Comparison of ENCODE assay signal across 22 cellular contexts in the genomic region with DNA sequence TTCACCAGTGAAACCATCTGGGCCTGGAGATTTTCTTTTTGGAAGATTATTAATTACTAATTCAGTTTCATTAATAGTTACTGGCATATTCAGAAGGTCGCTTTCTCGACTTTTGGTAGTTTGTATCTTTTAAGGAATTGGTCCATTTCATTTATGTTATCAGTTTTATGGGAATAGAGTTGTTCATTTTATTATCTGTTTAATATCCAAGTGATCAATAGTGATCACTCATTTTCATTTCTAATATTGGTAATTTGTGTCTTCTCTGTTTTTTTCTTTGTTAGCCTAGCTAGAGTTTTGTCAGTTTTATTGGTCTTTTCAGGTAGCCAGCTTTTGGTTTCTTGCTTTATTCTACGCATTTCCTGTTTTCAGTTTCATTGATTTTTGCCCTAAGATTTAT. TPM values are rescaled to one million over a fixed set of nuclear protein-coding genes. Genes with fewer than 3 reads are reported as not detected.
A peak's percentile ranks its signal among the peaks of the same experiment; 100 is the strongest.
DNase-seq lines count a peak whose midpoint lies in the region; ATAC-seq, FAIRE-seq and TF ChIP-seq lines count a peak whose summit lies in the region.
"Had no signal": no experiment of that assay in that cellular context is flagged by ENCODE, and none has a peak within 500 bp of the region (broad histone marks: within the 10 kb centered on the region; RNA-seq: fewer than 3 reads in every experiment).

No MANE protein-coding gene starts in this region.

- peak overlapping the region; percentile 25 to 31 for H3K4me3 Mint-ChIP-seq in stimulated activated naive CD8-positive, alpha-beta T cell treated with anti-CD3 and anti-CD28 coated beads, Interleukin-15, amount 100 ng/mL, for 72 hours
- H3K4me3 Mint-ChIP-seq in immature natural killer cell = peak overlapping the region in 3 of 5 donors; percentile 23 to 77 (median 43)
- H3K4me3 Mint-ChIP-seq: neural crest cell had no signal

- H3K4me3 ChIP-seq in brain microvascular endothelial cell (ENCODE audit: low read depth, low read length) = no peak overlapping the region
- H3K4me3 ChIP-seq: dorsolateral prefrontal cortex, skin epidermis, testis had no signal

- H3K36me3 ChIP-seq in brain microvascular endothelial cell (replicated peaks) = no peaks in the 10 kb centered on the region

- no peaks in the 10 kb centered on the region for H3K9me3 Mint-ChIP-seq in stimulated activated naive CD8-positive, alpha-beta T cell treated with anti-CD3 and anti-CD28 coated beads, Interleukin-15, amount 100 ng/mL, for 72 hours
- H3K9me3 Mint-ChIP-seq in immature natural killer cell = no peaks in the 10 kb centered on the region
- H3K9me3 Mint-ChIP-seq: neural crest cell had no signal

- H3K27ac Mint-ChIP-seq in stimulated activated naive CD8-positive, alpha-beta T cell treated with anti-CD3 and anti-CD28 coated beads, Interleukin-15, amount 100 ng/mL, for 72 hours = no peak overlapping the region
- H3K27ac Mint-ChIP-seq in immature natural killer cell = peak overlapping the region in 1 of 6 donors; percentile 67

- H3K4me1 Mint-ChIP-seq in stimulated activated naive CD8-positive, alpha-beta T cell treated with anti-CD3 and anti-CD28 coated beads, Interleukin-15, amount 100 ng/mL, for 72 hours = peaks cover 81% of the 10 kb centered on the region
- H3K4me1 Mint-ChIP-seq in immature natural killer cell = peaks cover 76 to 95% of the 10 kb centered on the region in 2 donors

- ATAC-seq in stimulated activated naive CD8-positive, alpha-beta T cell treated with anti-CD3 and anti-CD28 coated beads, Interleukin-15, amount 100 ng/mL, for 72 hours = no peak
- ATAC-seq in stimulated activated naive CD8-positive, alpha-beta T cell treated with anti-CD3 and anti-CD28 coated beads, Interleukin-15, Interleukin-2, amounts not matched to agents 100 U/mL and 50 U/mL, for 24 hours = no peak
- ATAC-seq in GM21717 (IDR thresholded peaks at IDR 0.05; ENCODE audit: unreplicated experiment) (no peak), HG02798 (IDR thresholded peaks at IDR 0.05; ENCODE audit: poor library complexity, unreplicated experiment) (no peak), HG03108 (IDR thresholded peaks at IDR 0.05; ENCODE audit: unreplicated experiment) (no peak)
- ATAC-seq: left cardiac atrium had no signal

- no peaks in the 10 kb centered on the region for H3K27me3 ChIP-seq in brain microvascular endothelial cell (replicated peaks)
- H3K27me3 ChIP-seq: dorsolateral prefrontal cortex, testis had no signal

- no peaks in the 10 kb centered on the region for H3K27me3 Mint-ChIP-seq in stimulated activated naive CD8-positive, alpha-beta T cell treated with anti-CD3 and anti-CD28 coated beads, Interleukin-15, amount 100 ng/mL, for 72 hours
- H3K27me3 Mint-ChIP-seq in immature natural killer cell (ENCODE audit: low read depth in 3 of 3) = peaks cover 0 to 2% (median 0%) of the 10 kb centered on the region in 3 donors

- in situ Hi-C loops in brain microvascular endothelial cell (cut with HindIII; ENCODE audit: low pct_ligation_motif_present, low sequenced_read_pairs) = no loop called here

- H3K36me3 Mint-ChIP-seq in immature natural killer cell = no peaks in the 10 kb centered on the region

- no peak for TF ChIP-seq CTCF in brain microvascular endothelial cell (IDR thresholded peaks at IDR 0.05; ENCODE audit: low read depth, low read length, missing control alignments)

- peak; percentile 42 for FAIRE-seq in RCC 7860 (lab: Jason Lieb, UNC)
- FAIRE-seq: H1 had no signal

- H3K27ac ChIP-seq in brain microvascular endothelial cell = no peak overlapping the region
- H3K27ac ChIP-seq: skin epidermis had no signal

- DNase-seq in stimulated activated naive CD8-positive, alpha-beta T cell treated with anti-CD3 and anti-CD28 coated beads, Interleukin-15, amount 100 ng/mL, for 72 hours = no peak
- no peak for DNase-seq in stimulated activated naive CD8-positive, alpha-beta T cell treated with anti-CD3 and anti-CD28 coated beads, Interleukin-15, Interleukin-2, amounts not matched to agents 100 U/mL and 50 U/mL, for 24 hours
- DNase-seq in RCC 7860 (ENCODE audit: low spot score) (no peak), immature natural killer cell (no peak), brain microvascular endothelial cell (no peak)
- DNase-seq: amygdala; central memory CD4-positive, alpha-beta T cell; dorsolateral prefrontal cortex; left cardiac atrium; NCI-H1436 treated with DMSO at 0.1 percent for 48 hours; NCI-H2171; NCI-H69; SIG-M5; stimulated activated CD4-positive, alpha-beta T cell treated with anti-CD3 and anti-CD28 coated beads, Interleukin-4, amount 100 ng/mL, for 24 hours; T-helper 2 cell; testis had no signal

RNA-seq across cellular contexts. Expression of gene MKLN1, which starts 31.0 kb away (rescaled TPM):
- polyA plus RNA-seq in immature natural killer cell = 10 to 100 TPM; 10.8 to 26.6 (median 17.5) TPM
